9 cellular contexts compared by ENCODE assay signal in genomic region chr4:87559090-87559837, GRCh38.
DNase-seq lines count a peak whose midpoint lies in the region; ATAC-seq lines count a peak whose summit lies in the region.
"Had no signal": no experiment of that assay in that cellular context is flagged by ENCODE, and none has a peak within 500 bp of the region (broad histone marks: within the 10 kb centered on the region; RNA-seq: fewer than 3 reads in every experiment).

No MANE protein-coding gene starts in this region.

- no peaks in the 10 kb centered on the region for H3K36me3 Mint-ChIP-seq in memory B cell

- ATAC-seq in HG02885 (IDR thresholded peaks at IDR 0.05; ENCODE audit: poor library complexity, unreplicated experiment): peak; percentile 99
- peak; percentile 60 for ATAC-seq in memory B cell (ENCODE audit: low read depth)

- H3K9me3 Mint-ChIP-seq in memory B cell: no peaks in the 10 kb centered on the region

- no peak overlapping the region for H3K27ac Mint-ChIP-seq in memory B cell

- H3K27me3 Mint-ChIP-seq in memory B cell: peaks cover 4% of the 10 kb centered on the region

- no peaks in the 10 kb centered on the region for H3K4me1 Mint-ChIP-seq in memory B cell

- peak; percentile 10 for DNase-seq in NK-92 treated with Interleukin-12 subunit alpha and Interleukin-12 subunit beta, amount 100 ng/mL, for 24 hours (lab: John Stamatoyannopoulos, UW)
- DNase-seq in NK-92 (lab: John Stamatoyannopoulos, UW; ENCODE audit: unreplicated experiment) (no peak), NCI-H2029 (lab: John Stamatoyannopoulos, UW) (peak; percentile 91), memory B cell (ENCODE audit: low spot score in 2 of 2) (no peak), CD1c-positive myeloid dendritic cell (ENCODE audit: extremely low spot score) (no peak), inferior parietal cortex (ENCODE audit: extremely low spot score) (no peak)
- peak; percentile 3 to 6 for DNase-seq in activated CD4-positive, alpha-beta T cell treated with anti-CD3 and anti-CD28 coated beads for 4 hours
- DNase-seq: heart right ventricle had no signal

- no peak overlapping the region for H3K4me3 Mint-ChIP-seq in memory B cell

Comparison
In these comparisons a context has a peak if more than half of its experiments do, and no peak if none do; other contexts are left out.
1. DNase-seq: peak in NK-92 treated with Interleukin-12 subunit alpha and Interleukin-12 subunit beta, amount 100 ng/mL, for 24 hours (single experiment), NCI-H2029 (single experiment) and activated CD4-positive, alpha-beta T cell treated with anti-CD3 and anti-CD28 coated beads for 4 hours (2 of 2); none in NK-92 (single experiment), memory B cell (0 of 2), CD1c-positive myeloid dendritic cell (single experiment) and inferior parietal cortex (single experiment).